1 cellular context compared by ENCODE assay signal in genomic region chr10:69069090-69070042, GRCh38.
TF ChIP-seq lines count a peak whose summit lies in the region.

No MANE protein-coding gene starts in this region.

TF ChIP-seq in H1, 55 proteins besides CTCF, POLR2A, EP300 and RAD21:
- TF ChIP-seq YY1 (IDR thresholded peaks at IDR 0.05; ENCODE audit: low read depth, low read length) (0 out of 2 replicates have a peak, but pooled peaks have one; percentile 44), NANOG (IDR thresholded peaks at IDR 0.05; ENCODE audit: insufficient read depth, low read depth, low read length, poor library complexity, severe bottlenecking) (peak; percentile 53), TAF1 (IDR thresholded peaks at IDR 0.05; ENCODE audit: low read depth, low read length) (no peak)
